ENCODE assay signal across 8 cellular contexts in the genomic region with DNA sequence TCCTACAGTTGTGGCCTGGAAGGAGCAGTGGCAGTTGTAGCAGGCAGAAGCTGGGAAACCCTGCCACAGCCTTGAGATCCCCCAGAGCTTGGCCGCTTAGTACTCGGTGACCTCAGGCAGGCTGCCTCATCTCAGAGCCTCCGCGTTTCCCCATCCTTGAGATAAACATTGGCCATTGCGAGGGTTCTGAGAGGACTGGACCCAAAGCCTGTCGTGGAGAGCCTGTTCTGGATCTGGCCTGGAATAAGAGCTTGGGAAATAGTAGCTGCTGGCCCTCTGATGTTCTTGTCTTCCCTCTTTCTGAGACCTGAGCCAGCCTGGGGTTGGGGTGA. TPM values are rescaled to one million over a fixed set of nuclear protein-coding genes. Genes with fewer than 3 reads are reported as not detected.
DNase-seq lines count a peak whose midpoint lies in the region.

No MANE protein-coding gene starts in this region.

- no peak overlapping the region for H2AK5ac ChIP-seq in trophoblast cell (ENCODE audit: low read length)

- H3K4me1 Mint-ChIP-seq in CD8-positive, alpha-beta memory T cell = peaks cover 36 to 48% (median 38%) of the 10 kb centered on the region in 3 donors

- no peak overlapping the region for H2BK12ac ChIP-seq in trophoblast cell (ENCODE audit: low read length)

- CTCF ChIA-PET in CD8-positive, alpha-beta memory T cell (lab: Charles Lee) = interaction anchor here (0.6 to 1.0 kb wide), 2 partner anchors 9 to 94 kb away, joined by 3 read pairs; partner anchors contain the start of gene SH3GLB2

- no peaks in the 10 kb centered on the region for H3K27me3 ChIP-seq in CD8-positive, alpha-beta memory T cell (ENCODE audit: insufficient read depth, low read length, poor library complexity, severe bottlenecking)
- H3K27me3 ChIP-seq in trophoblast cell (ENCODE audit: insufficient read depth, low read length) = no peaks in the 10 kb centered on the region

- H4K91ac ChIP-seq in trophoblast cell (ENCODE audit: low read depth, low read length) = no peak overlapping the region

- in situ Hi-C loops in G401 (cut with HindIII; ENCODE audit: low sequenced_read_pairs) = no loop called here

- no peak overlapping the region for H4K8ac ChIP-seq in trophoblast cell (ENCODE audit: low read depth, low read length)

- H3K4me3 Mint-ChIP-seq in CD8-positive, alpha-beta memory T cell = peak overlapping the region; percentile 95 to 100 (median 97)

- H3K4me3 ChIP-seq in CD8-positive, alpha-beta memory T cell (ENCODE audit: low read length) = peak overlapping the region; percentile 83
- H3K4me3 ChIP-seq in SK-N-MC = peak overlapping the region; percentile 99
- no peak overlapping the region for H3K4me3 ChIP-seq in trophoblast cell (ENCODE audit: low read depth, low read length)

- H3K36me3 ChIP-seq in CD8-positive, alpha-beta memory T cell (ENCODE audit: insufficient read depth, low read length) = peaks cover 11% of the 10 kb centered on the region
- H3K36me3 ChIP-seq in SK-N-MC (ENCODE audit: insufficient read depth, low read length) (peaks cover 9% of the 10 kb centered on the region; the same call in 1 of the 2 replicates), trophoblast cell (ENCODE audit: control insufficient read depth in 1 of 2, insufficient read depth in 2 of 2, low read length in 2 of 2) (peaks cover 17% of the 10 kb centered on the region in 2 experiments)

- no peak overlapping the region for H4K12ac ChIP-seq in trophoblast cell (ENCODE audit: low read depth, low read length)

- no peak overlapping the region for H2AFZ ChIP-seq in trophoblast cell (ENCODE audit: insufficient read depth, low read length, poor library complexity)

- no CpG with 5 or more reads among the region's 6 CpGs for WGBS in trophoblast cell (ENCODE audit: extremely low coverage, insufficient coverage, insufficient read length)

- H3K27ac Mint-ChIP-seq in CD8-positive, alpha-beta memory T cell = peak overlapping the region in 5 of 8 donors; percentile 29 to 65 (median 44)

- H2BK120ac ChIP-seq in trophoblast cell (ENCODE audit: insufficient read depth, low read length, poor library complexity) = no peak overlapping the region

- POLR2A ChIA-PET in CD8-positive, alpha-beta memory T cell (lab: Charles Lee) = interaction anchor here (1.1 kb wide), 1 partner anchor 10 kb away, joined by 7 read pairs; the partner anchor contains the start of gene SH3GLB2

- H3K9me3 ChIP-seq in CD8-positive, alpha-beta memory T cell (ENCODE audit: low read length) = no peaks in the 10 kb centered on the region
- H3K9me3 ChIP-seq in SK-N-MC (ENCODE audit: low read depth, low read length) = no peaks in the 10 kb centered on the region
- peaks cover 3% of the 10 kb centered on the region for H3K9me3 ChIP-seq in trophoblast cell (ENCODE audit: insufficient read depth, low read depth, low read length)

- H3K27me3 Mint-ChIP-seq in CD8-positive, alpha-beta memory T cell = no peaks in the 10 kb centered on the region

- H3K79me2 ChIP-seq in trophoblast cell (ENCODE audit: control insufficient read depth, insufficient read depth, low read length, poor library complexity) = peaks cover 3% of the 10 kb centered on the region

- no peak overlapping the region for H3K14ac ChIP-seq in trophoblast cell (ENCODE audit: low read length)

- peaks cover 0 to 29% (median 3%) of the 10 kb centered on the region in 3 donors for H3K36me3 Mint-ChIP-seq in CD8-positive, alpha-beta memory T cell

- H3K4me2 ChIP-seq in trophoblast cell (ENCODE audit: low read length) = no peak overlapping the region

- peaks cover 30% of the 10 kb centered on the region for H3K4me1 ChIP-seq in CD8-positive, alpha-beta memory T cell (ENCODE audit: insufficient read depth, low read length)
- peaks cover 12 to 19% of the 10 kb centered on the region in 2 experiments for H3K4me1 ChIP-seq in trophoblast cell (ENCODE audit: control insufficient read depth in 1 of 2, insufficient read depth in 2 of 2, low read length in 2 of 2)

- peak overlapping the region; percentile 39 for H3K4ac ChIP-seq in trophoblast cell (ENCODE audit: low read depth, low read length)

- no peak for DNase-seq in CD8-positive, alpha-beta memory T cell
- no peak for DNase-seq in SK-N-MC (ENCODE audit: low read depth, low spot score)
- DNase-seq in fibroblast of peridontal ligament (ENCODE audit: extremely low read depth) = peak; percentile 49
- no peak for DNase-seq in trophoblast cell
- DNase-seq in SW480 (ENCODE audit: low spot score) = no peak
- DNase-seq in stimulated activated CD4-positive, alpha-beta T cell treated with anti-CD3 and anti-CD28 coated beads, Interleukin-4, amount 100 ng/mL, for 4 hours = no peak
- no peak for DNase-seq in G401 (ENCODE audit: low spot score)
- no peak for DNase-seq in activated CD4-positive, alpha-beta T cell treated with anti-CD3 and anti-CD28 coated beads, Interleukin-2, amount 50 U/mL, for 1 hour

- peaks cover 6% of the 10 kb centered on the region for H3K79me1 ChIP-seq in trophoblast cell (ENCODE audit: low read length)

- H3K9ac ChIP-seq in SK-N-MC (ENCODE audit: insufficient read length) = peak overlapping the region; percentile 84
- H3K9ac ChIP-seq in trophoblast cell (ENCODE audit: low read length) = no peak overlapping the region

- peak overlapping the region; percentile 74 for H3K27ac ChIP-seq in CD8-positive, alpha-beta memory T cell (ENCODE audit: low read depth, low read length)
- H3K27ac ChIP-seq in SK-N-MC = no peak overlapping the region
- no peak overlapping the region for H3K27ac ChIP-seq in trophoblast cell (ENCODE audit: low read depth, low read length)

- no peak overlapping the region for H2BK5ac ChIP-seq in trophoblast cell (ENCODE audit: low read depth, low read length, poor library complexity)

- H3K23ac ChIP-seq in trophoblast cell (ENCODE audit: low read length) = no peak overlapping the region

- no peaks in the 10 kb centered on the region for H3K9me3 Mint-ChIP-seq in CD8-positive, alpha-beta memory T cell

- H3K18ac ChIP-seq in trophoblast cell (ENCODE audit: low read length) = no peak overlapping the region

RNA-seq across cellular contexts. Expression of gene MIGA2, which starts 1.3 kb away (rescaled TPM):
- 10 to 100 TPM; 35.5 to 38.8 TPM for total RNA-seq in CD8-positive, alpha-beta memory T cell
- polyA plus RNA-seq in CD8-positive, alpha-beta memory T cell = 13.0 TPM
- polyA plus RNA-seq in trophoblast cell (2013) = 11.5 and 11.6 TPM in 2 replicates
- total RNA-seq in G401 (2014; rRNA removed; shearing (Covaris generic)) = 7.8 and 20.5 TPM in 2 replicates

RNA-seq across cellular contexts. Expression of gene SH3GLB2, which starts 9.6 kb away (rescaled TPM):
- 10 to 100 TPM; 55.0 to 58.3 TPM for total RNA-seq in CD8-positive, alpha-beta memory T cell
- polyA plus RNA-seq in CD8-positive, alpha-beta memory T cell = 36.2 TPM
- polyA plus RNA-seq in trophoblast cell (2013) = 60.0 and 65.8 TPM in 2 replicates
- total RNA-seq in G401 (2014; rRNA removed; shearing (Covaris generic)) = 43.6 and 54.3 TPM in 2 replicates

RNA-seq across cellular contexts. Expression of gene DOLPP1, which starts 43.2 kb away (rescaled TPM):
- 10 to 100 TPM; 27.8 to 30.2 TPM for total RNA-seq in CD8-positive, alpha-beta memory T cell
- polyA plus RNA-seq in CD8-positive, alpha-beta memory T cell = 15.3 TPM
- 25.6 and 29.1 TPM in 2 replicates for polyA plus RNA-seq in trophoblast cell (2013)
- 24.4 and 29.1 TPM in 2 replicates for total RNA-seq in G401 (2014; rRNA removed; shearing (Covaris generic))
